1 cellular context compared by ENCODE assay signal in the genomic region with DNA sequence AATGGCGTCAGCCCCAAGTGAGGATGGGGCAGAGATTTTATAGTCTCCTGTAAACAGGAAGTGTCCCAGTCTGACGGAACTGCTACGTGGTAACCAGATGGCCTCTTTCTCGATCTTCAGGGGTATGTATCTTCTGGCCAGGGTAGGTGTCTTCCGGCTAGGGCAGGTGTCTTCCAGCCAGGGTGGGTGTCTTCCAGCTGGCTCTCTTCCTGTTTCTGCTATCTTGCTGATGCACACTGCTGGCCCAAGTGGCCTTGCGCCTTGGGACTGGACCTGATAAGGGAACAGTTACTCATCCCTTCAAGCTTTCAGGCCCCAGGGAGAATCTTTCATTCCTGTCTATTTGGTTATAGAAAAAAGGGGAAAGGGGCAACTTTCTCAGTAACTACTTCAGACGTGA.
TF ChIP-seq lines count a peak whose summit lies in the region.

No MANE protein-coding gene starts in this region.

TF ChIP-seq in K562, 482 proteins besides CTCF, POLR2A, EP300 and RAD21 (continued from another document and continues in another):
- TF ChIP-seq, protein P1, sequence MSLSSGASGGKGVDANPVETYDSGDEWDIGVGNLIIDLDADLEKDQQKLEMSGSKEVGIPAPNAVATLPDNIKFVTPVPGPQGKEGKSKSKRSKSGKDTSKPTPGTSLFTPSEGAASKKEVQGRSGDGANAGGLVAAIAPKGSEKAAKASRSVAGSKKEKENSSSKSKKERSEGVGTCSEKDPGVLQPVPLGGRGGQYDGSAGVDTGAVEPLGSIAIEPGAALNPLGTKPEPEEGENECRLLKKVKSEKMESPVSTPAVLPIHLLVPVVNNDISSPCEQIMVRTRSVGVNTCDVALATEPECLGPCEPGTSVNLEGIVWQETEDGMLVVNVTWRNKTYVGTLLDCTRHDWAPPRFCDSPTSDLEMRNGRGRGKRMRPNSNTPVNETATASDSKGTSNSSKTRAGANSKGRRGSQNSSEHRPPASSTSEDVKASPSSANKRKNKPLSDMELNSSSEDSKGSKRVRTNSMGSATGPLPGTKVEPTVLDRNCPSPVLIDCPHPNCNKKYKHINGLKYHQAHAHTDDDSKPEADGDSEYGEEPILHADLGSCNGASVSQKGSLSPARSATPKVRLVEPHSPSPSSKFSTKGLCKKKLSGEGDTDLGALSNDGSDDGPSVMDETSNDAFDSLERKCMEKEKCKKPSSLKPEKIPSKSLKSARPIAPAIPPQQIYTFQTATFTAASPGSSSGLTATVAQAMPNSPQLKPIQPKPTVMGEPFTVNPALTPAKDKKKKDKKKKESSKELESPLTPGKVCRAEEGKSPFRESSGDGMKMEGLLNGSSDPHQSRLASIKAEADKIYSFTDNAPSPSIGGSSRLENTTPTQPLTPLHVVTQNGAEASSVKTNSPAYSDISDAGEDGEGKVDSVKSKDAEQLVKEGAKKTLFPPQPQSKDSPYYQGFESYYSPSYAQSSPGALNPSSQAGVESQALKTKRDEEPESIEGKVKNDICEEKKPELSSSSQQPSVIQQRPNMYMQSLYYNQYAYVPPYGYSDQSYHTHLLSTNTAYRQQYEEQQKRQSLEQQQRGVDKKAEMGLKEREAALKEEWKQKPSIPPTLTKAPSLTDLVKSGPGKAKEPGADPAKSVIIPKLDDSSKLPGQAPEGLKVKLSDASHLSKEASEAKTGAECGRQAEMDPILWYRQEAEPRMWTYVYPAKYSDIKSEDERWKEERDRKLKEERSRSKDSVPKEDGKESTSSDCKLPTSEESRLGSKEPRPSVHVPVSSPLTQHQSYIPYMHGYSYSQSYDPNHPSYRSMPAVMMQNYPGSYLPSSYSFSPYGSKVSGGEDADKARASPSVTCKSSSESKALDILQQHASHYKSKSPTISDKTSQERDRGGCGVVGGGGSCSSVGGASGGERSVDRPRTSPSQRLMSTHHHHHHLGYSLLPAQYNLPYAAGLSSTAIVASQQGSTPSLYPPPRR (CRISPR knock-in tag; IDR thresholded peaks at IDR 0.05; ENCODE audit: borderline replicate concordance) = no peak
- TF ChIP-seq, protein P2, sequence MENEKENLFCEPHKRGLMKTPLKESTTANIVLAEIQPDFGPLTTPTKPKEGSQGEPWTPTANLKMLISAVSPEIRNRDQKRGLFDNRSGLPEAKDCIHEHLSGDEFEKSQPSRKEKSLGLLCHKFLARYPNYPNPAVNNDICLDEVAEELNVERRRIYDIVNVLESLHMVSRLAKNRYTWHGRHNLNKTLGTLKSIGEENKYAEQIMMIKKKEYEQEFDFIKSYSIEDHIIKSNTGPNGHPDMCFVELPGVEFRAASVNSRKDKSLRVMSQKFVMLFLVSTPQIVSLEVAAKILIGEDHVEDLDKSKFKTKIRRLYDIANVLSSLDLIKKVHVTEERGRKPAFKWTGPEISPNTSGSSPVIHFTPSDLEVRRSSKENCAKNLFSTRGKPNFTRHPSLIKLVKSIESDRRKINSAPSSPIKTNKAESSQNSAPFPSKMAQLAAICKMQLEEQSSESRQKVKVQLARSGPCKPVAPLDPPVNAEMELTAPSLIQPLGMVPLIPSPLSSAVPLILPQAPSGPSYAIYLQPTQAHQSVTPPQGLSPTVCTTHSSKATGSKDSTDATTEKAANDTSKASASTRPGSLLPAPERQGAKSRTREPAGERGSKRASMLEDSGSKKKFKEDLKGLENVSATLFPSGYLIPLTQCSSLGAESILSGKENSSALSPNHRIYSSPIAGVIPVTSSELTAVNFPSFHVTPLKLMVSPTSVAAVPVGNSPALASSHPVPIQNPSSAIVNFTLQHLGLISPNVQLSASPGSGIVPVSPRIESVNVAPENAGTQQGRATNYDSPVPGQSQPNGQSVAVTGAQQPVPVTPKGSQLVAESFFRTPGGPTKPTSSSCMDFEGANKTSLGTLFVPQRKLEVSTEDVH (IDR thresholded peaks at IDR 0.05; ENCODE audit: low read depth, partially characterized antibody) = no peak
- TF ChIP-seq RBM39 (optimal IDR thresholded peaks at IDR 0.05; ENCODE audit: low read depth, low read length) (no peak), PYGO2 (tag; IDR thresholded peaks at IDR 0.05) (no peak), CBFA2T2 (conservative IDR thresholded peaks at IDR 0.05) (peak; percentile 79), CBFA2T3 (IDR thresholded peaks at IDR 0.05) (peak; percentile 84), MBD2 (IDR thresholded peaks at IDR 0.05; ENCODE audit: borderline replicate concordance, low read depth) (no peak), ESRRA (IDR thresholded peaks at IDR 0.05; ENCODE audit: borderline replicate concordance, low read depth) (no peak), TAF15 (IDR thresholded peaks at IDR 0.05; ENCODE audit: low read depth, low read length) (no peak), NCOR1 (IDR thresholded peaks at IDR 0.05) (peak; percentile 35; the same call in 1 of the 2 replicates), GABPB2 (CRISPR knock-in tag; conservative IDR thresholded peaks at IDR 0.05) (no peak), FOS (IDR thresholded peaks at IDR 0.05; ENCODE audit: extremely low read depth, insufficient read length) (no peak), NFIC (IDR thresholded peaks at IDR 0.05) (peak; percentile 57), GTF2F1 (IDR thresholded peaks at IDR 0.05; ENCODE audit: low read depth, low read length) (no peak), SIN3A (IDR thresholded peaks at IDR 0.05; ENCODE audit: borderline replicate concordance in 2 of 2, control insufficient read depth in 1 of 2, low read depth in 2 of 2, low read length in 2 of 2) (no peak), SPI1 (IDR thresholded peaks at IDR 0.05; ENCODE audit: borderline replicate concordance, low read depth, low read length) (peak; percentile 35; the same call in 1 of the 2 replicates), SMARCA5 (IDR thresholded peaks at IDR 0.05) (no peak), TRIM24 (IDR thresholded peaks at IDR 0.05) (peak; percentile 8 to 62; a peak in 2 of 4 replicates), NRF1 (conservative IDR thresholded peaks at IDR 0.05 in 1 of 2, IDR thresholded peaks at IDR 0.05 in 1 of 2) (no peak), NFATC3 (IDR thresholded peaks at IDR 0.05) (no peak), KLF16 (IDR thresholded peaks at IDR 0.05) (peak; percentile 42; the same call in 1 of the 2 replicates), POLR2AphosphoS5 (IDR thresholded peaks at IDR 0.05; ENCODE audit: control insufficient read depth, insufficient read depth, low read depth, low read length) (0 out of 2 replicates have a peak, but pooled peaks have one; percentile 29), MCM5 (IDR thresholded peaks at IDR 0.05; ENCODE audit: low read depth) (no peak), TAF9B (IDR thresholded peaks at IDR 0.05; ENCODE audit: partially characterized antibody) (no peak), ARID1B (IDR thresholded peaks at IDR 0.05) (peak; percentile 58), ZNF121 (CRISPR knock-in tag; conservative IDR thresholded peaks at IDR 0.05) (no peak), ARHGAP35 (IDR thresholded peaks at IDR 0.05; ENCODE audit: partially characterized antibody) (no peak)
- TF ChIP-seq, protein P3, sequence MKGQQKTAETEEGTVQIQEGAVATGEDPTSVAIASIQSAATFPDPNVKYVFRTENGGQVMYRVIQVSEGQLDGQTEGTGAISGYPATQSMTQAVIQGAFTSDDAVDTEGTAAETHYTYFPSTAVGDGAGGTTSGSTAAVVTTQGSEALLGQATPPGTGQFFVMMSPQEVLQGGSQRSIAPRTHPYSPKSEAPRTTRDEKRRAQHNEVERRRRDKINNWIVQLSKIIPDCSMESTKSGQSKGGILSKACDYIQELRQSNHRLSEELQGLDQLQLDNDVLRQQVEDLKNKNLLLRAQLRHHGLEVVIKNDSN (CRISPR knock-in tag; IDR thresholded peaks at IDR 0.05) = no peak
- TF ChIP-seq, protein P4, sequence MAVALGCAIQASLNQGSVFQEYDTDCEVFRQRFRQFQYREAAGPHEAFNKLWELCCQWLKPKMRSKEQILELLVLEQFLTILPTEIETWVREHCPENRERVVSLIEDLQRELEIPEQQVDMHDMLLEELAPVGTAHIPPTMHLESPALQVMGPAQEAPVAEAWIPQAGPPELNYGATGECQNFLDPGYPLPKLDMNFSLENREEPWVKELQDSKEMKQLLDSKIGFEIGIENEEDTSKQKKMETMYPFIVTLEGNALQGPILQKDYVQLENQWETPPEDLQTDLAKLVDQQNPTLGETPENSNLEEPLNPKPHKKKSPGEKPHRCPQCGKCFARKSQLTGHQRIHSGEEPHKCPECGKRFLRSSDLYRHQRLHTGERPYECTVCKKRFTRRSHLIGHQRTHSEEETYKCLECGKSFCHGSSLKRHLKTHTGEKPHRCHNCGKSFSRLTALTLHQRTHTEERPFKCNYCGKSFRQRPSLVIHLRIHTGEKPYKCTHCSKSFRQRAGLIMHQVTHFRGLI (CRISPR knock-in tag; IDR thresholded peaks at IDR 0.05) = no peak
- TF ChIP-seq, protein P5, sequence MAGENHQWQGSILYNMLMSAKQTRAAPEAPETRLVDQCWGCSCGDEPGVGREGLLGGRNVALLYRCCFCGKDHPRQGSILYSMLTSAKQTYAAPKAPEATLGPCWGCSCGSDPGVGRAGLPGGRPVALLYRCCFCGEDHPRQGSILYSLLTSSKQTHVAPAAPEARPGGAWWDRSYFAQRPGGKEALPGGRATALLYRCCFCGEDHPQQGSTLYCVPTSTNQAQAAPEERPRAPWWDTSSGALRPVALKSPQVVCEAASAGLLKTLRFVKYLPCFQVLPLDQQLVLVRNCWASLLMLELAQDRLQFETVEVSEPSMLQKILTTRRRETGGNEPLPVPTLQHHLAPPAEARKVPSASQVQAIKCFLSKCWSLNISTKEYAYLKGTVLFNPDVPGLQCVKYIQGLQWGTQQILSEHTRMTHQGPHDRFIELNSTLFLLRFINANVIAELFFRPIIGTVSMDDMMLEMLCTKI (IDR thresholded peaks at IDR 0.05; ENCODE audit: partially characterized antibody) = no peak
- TF ChIP-seq, protein P6, sequence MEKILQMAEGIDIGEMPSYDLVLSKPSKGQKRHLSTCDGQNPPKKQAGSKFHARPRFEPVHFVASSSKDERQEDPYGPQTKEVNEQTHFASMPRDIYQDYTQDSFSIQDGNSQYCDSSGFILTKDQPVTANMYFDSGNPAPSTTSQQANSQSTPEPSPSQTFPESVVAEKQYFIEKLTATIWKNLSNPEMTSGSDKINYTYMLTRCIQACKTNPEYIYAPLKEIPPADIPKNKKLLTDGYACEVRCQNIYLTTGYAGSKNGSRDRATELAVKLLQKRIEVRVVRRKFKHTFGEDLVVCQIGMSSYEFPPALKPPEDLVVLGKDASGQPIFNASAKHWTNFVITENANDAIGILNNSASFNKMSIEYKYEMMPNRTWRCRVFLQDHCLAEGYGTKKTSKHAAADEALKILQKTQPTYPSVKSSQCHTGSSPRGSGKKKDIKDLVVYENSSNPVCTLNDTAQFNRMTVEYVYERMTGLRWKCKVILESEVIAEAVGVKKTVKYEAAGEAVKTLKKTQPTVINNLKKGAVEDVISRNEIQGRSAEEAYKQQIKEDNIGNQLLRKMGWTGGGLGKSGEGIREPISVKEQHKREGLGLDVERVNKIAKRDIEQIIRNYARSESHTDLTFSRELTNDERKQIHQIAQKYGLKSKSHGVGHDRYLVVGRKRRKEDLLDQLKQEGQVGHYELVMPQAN (IDR thresholded peaks at IDR 0.05; ENCODE audit: borderline replicate concordance) = no peak
- TF ChIP-seq, protein P7, sequence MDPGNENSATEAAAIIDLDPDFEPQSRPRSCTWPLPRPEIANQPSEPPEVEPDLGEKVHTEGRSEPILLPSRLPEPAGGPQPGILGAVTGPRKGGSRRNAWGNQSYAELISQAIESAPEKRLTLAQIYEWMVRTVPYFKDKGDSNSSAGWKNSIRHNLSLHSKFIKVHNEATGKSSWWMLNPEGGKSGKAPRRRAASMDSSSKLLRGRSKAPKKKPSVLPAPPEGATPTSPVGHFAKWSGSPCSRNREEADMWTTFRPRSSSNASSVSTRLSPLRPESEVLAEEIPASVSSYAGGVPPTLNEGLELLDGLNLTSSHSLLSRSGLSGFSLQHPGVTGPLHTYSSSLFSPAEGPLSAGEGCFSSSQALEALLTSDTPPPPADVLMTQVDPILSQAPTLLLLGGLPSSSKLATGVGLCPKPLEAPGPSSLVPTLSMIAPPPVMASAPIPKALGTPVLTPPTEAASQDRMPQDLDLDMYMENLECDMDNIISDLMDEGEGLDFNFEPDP (CRISPR knock-in tag; IDR thresholded peaks at IDR 0.05) = no peak
- TF ChIP-seq, protein P8, sequence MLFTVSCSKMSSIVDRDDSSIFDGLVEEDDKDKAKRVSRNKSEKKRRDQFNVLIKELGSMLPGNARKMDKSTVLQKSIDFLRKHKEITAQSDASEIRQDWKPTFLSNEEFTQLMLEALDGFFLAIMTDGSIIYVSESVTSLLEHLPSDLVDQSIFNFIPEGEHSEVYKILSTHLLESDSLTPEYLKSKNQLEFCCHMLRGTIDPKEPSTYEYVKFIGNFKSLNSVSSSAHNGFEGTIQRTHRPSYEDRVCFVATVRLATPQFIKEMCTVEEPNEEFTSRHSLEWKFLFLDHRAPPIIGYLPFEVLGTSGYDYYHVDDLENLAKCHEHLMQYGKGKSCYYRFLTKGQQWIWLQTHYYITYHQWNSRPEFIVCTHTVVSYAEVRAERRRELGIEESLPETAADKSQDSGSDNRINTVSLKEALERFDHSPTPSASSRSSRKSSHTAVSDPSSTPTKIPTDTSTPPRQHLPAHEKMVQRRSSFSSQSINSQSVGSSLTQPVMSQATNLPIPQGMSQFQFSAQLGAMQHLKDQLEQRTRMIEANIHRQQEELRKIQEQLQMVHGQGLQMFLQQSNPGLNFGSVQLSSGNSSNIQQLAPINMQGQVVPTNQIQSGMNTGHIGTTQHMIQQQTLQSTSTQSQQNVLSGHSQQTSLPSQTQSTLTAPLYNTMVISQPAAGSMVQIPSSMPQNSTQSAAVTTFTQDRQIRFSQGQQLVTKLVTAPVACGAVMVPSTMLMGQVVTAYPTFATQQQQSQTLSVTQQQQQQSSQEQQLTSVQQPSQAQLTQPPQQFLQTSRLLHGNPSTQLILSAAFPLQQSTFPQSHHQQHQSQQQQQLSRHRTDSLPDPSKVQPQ (CRISPR knock-in tag; IDR thresholded peaks at IDR 0.05; ENCODE audit: borderline replicate concordance) = no peak
